Comparison of ENCODE assay signal across 18 cellular contexts in the genomic region with DNA sequence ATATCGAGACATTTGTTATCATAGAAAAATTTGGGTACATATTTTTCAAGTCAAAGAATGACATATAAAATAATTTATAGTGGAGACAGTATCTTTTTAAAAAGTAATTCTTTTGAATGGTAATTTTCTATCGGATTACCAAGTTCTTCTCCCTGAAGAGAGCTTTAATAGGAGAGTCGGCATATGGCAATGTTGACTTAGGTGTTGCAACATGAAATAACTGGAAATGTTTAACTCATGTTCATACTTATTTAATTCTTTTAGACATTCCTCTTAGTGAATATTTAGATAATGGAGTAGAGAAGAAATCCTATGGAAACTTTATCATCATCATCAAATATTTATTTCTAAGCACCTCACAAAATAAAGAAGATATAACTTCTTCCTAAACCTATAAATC.
DNase-seq lines count a peak whose midpoint lies in the region; ATAC-seq and TF ChIP-seq lines count a peak whose summit lies in the region.
"Had no signal": no experiment of that assay in that cellular context is flagged by ENCODE, and none has a peak within 500 bp of the region (broad histone marks: within the 10 kb centered on the region; RNA-seq: fewer than 3 reads in every experiment).

No MANE protein-coding gene starts in this region.

- no peaks in the 10 kb centered on the region for H3K27me3 ChIP-seq in right lobe of liver

- H3K27ac Mint-ChIP-seq in type B pancreatic cell: no peak overlapping the region
- H3K27ac Mint-ChIP-seq: CD4-positive, alpha-beta T cell; GM23338 had no signal

- intact Hi-C loops in right lobe of liver (cut with DNase I): no loop called here

- peaks cover 3% of the 10 kb centered on the region for H3K4me1 Mint-ChIP-seq in type B pancreatic cell (ENCODE audit: unreplicated experiment)

- TF ChIP-seq CTCF in right lobe of liver (IDR thresholded peaks at IDR 0.05): no peak
- TF ChIP-seq CTCF in type B pancreatic cell (conservative IDR thresholded peaks at IDR 0.05): no peak

- TF ChIP-seq POLR2A in right lobe of liver (IDR thresholded peaks at IDR 0.05): no peak

- no peaks in the 10 kb centered on the region for H3K9me3 Mint-ChIP-seq in type B pancreatic cell
- H3K9me3 Mint-ChIP-seq: CD4-positive, alpha-beta T cell had no signal

- H3K4me3 Mint-ChIP-seq in type B pancreatic cell: no peak overlapping the region
- H3K4me3 Mint-ChIP-seq: CD4-positive, alpha-beta T cell; GM23338 had no signal

- H3K36me3 ChIP-seq in right lobe of liver: no peaks in the 10 kb centered on the region

- peaks cover 0 to 16% (median 0%) of the 10 kb centered on the region in 4 donors for H3K4me1 ChIP-seq in right lobe of liver
- H3K4me1 ChIP-seq: A549, Caco-2 had no signal

- H3K4me3 ChIP-seq in right lobe of liver: no peak overlapping the region
- H3K4me3 ChIP-seq: A549, GM23338 had no signal

- WGBS in right lobe of liver (ENCODE audit: insufficient coverage, low coverage, low lambda C conversion rate, missing lambda C conversion rate): 36% methylated on average over 3 of the region's 3 CpGs

- H3K27ac ChIP-seq in right lobe of liver: no peak overlapping the region
- H3K27ac ChIP-seq: 22Rv1, A549, C4-2B had no signal

- ATAC-seq in right lobe of liver (peak in 3 of 4 donors; percentile 45 to 75 (median 73)), esophagus mucosa (no peak), GM19328 (IDR thresholded peaks at IDR 0.05; ENCODE audit: unreplicated experiment) (no peak)
- ATAC-seq: A549, GM23338 had no signal

- H3K36me3 Mint-ChIP-seq in type B pancreatic cell: no peaks in the 10 kb centered on the region

- H3K9me3 ChIP-seq in right lobe of liver: no peaks in the 10 kb centered on the region
- H3K9me3 ChIP-seq: A549 had no signal

- no peaks in the 10 kb centered on the region for H3K27me3 Mint-ChIP-seq in type B pancreatic cell
- H3K27me3 Mint-ChIP-seq: CD4-positive, alpha-beta T cell had no signal

- peak; percentile 13 for DNase-seq in DMS 273 (lab: John Stamatoyannopoulos, UW; ENCODE audit: unreplicated experiment)
- DNase-seq in DMS 273 treated with DMSO at 0.1 percent for 48 hours (lab: John Stamatoyannopoulos, UW): no peak
- DNase-seq in NCI-H1694 treated with DMSO at 0.1 percent for 48 hours (lab: John Stamatoyannopoulos, UW): peak; percentile 26
- DNase-seq in NCI-H69 (lab: John Stamatoyannopoulos, UW): peak; percentile 2
- DNase-seq in right lobe of liver: no peak
- no peak for DNase-seq in type B pancreatic cell (ENCODE audit: extremely low spot score, unreplicated experiment)
- DNase-seq: AML-193; Caco-2; CD4-positive, alpha-beta T cell; DMS79; GDM1; HCEC 1CT had no signal

Comparison
In these comparisons a context has a peak if more than half of its experiments do, and no peak if none do; other contexts are left out.
1. DNase-seq: peak in DMS 273 (single experiment), NCI-H1694 treated with DMSO at 0.1 percent for 48 hours (single experiment) and NCI-H69 (single experiment); none in DMS 273 treated with DMSO at 0.1 percent for 48 hours (single experiment), right lobe of liver (0 of 3) and type B pancreatic cell (single experiment).
2. ATAC-seq: peak in right lobe of liver (3 of 4); none in esophagus mucosa (single experiment) and GM19328 (single experiment).